ENCODE assay signal across 8 cellular contexts in genomic region chr4:39043697-39044363, GRCh38. TPM values are rescaled to one million over a fixed set of nuclear protein-coding genes. Genes with fewer than 3 reads are reported as not detected.
DNase-seq lines count a peak whose midpoint lies in the region; ATAC-seq and TF ChIP-seq lines count a peak whose summit lies in the region.

No MANE protein-coding gene starts in this region.

- intact Hi-C loops in lower leg skin (cut with DNase I; ENCODE audit: low total_unique reads), result no loop called here

- TF ChIP-seq EP300 in neural cell (conservative IDR thresholded peaks at IDR 0.05; ENCODE audit: poor library complexity, severe bottlenecking), result no peak

- no peak for TF ChIP-seq CTCF in endothelial cell (IDR thresholded peaks at IDR 0.05; ENCODE audit: unreplicated experiment)
- TF ChIP-seq CTCF in neural cell (IDR thresholded peaks at IDR 0.05; ENCODE audit: poor library complexity, severe bottlenecking), result no peak
- no peak for TF ChIP-seq CTCF in lower leg skin (IDR thresholded peaks at IDR 0.05)

- no peaks in the 10 kb centered on the region for H3F3A ChIP-seq in neural cell (ENCODE audit: insufficient read depth, low read length, poor library complexity, severe bottlenecking)

- no peak for TF ChIP-seq POLR2A in lower leg skin (IDR thresholded peaks at IDR 0.05)

- H3K27me3 Mint-ChIP-seq in T-cell (no peaks in the 10 kb centered on the region), endothelial cell (ENCODE audit: unreplicated experiment) (peaks cover 11% of the 10 kb centered on the region)

- POLR2A ChIA-PET in T-cell (lab: Charles Lee), result interaction anchor here (0.6 to 1.6 kb wide), 8 partner anchors 12 to 412 kb away, joined by 3 to 11 read pairs (median 4); partner anchors contain the start of gene TMEM156 (in 1 of the 2)

- H3K79me2 ChIP-seq in neural cell (replicated peaks; ENCODE audit: insufficient read depth, low read length), result no peaks in the 10 kb centered on the region

- H3K36me3 ChIP-seq in neural cell (ENCODE audit: insufficient read depth, low read length), result no peaks in the 10 kb centered on the region

- H3K27ac Mint-ChIP-seq in T-cell, result peak overlapping the region; percentile 58 to 92
- H3K27ac Mint-ChIP-seq in endothelial cell (ENCODE audit: unreplicated experiment), result peak overlapping the region; percentile 98

- H2AFZ ChIP-seq in neural cell (ENCODE audit: low read depth, low read length), result peak overlapping the region; percentile 67

- no peaks in the 10 kb centered on the region for H4K20me1 ChIP-seq in neural cell (ENCODE audit: insufficient read depth)

- 25% methylated on average over 9 of the region's 9 CpGs for WGBS in lower leg skin, 2 donors

- no peak for TF ChIP-seq RAD21 in neural cell (conservative IDR thresholded peaks at IDR 0.05)

- ATAC-seq in T-cell (replicated peaks in 1 of 4) (no peak), GM21526 (IDR thresholded peaks at IDR 0.05; ENCODE audit: low FRiP score, unreplicated experiment) (no peak)

- H3K27me3 ChIP-seq in neural cell (ENCODE audit: insufficient read depth, low read depth, low read length), result no peaks in the 10 kb centered on the region

- H3K4me2 ChIP-seq in neural cell (ENCODE audit: low read length), result peak overlapping the region; percentile 69

- H3K9me3 Mint-ChIP-seq in T-cell, result no peaks in the 10 kb centered on the region
- no peaks in the 10 kb centered on the region for H3K9me3 Mint-ChIP-seq in endothelial cell (ENCODE audit: unreplicated experiment)

- peak overlapping the region; percentile 58 for H3K9ac ChIP-seq in neural cell (ENCODE audit: low read length)

- H3K27ac ChIP-seq in neural cell (ENCODE audit: low read length), result no peak overlapping the region

- H3K9me3 ChIP-seq in neural cell (ENCODE audit: low read length), result no peaks in the 10 kb centered on the region

- H3K4me3 Mint-ChIP-seq in T-cell, result peak overlapping the region; percentile 85 to 90 (median 85)
- peak overlapping the region; percentile 92 for H3K4me3 Mint-ChIP-seq in endothelial cell (ENCODE audit: unreplicated experiment)

- no peaks in the 10 kb centered on the region for H3K36me3 Mint-ChIP-seq in T-cell
- H3K36me3 Mint-ChIP-seq in endothelial cell (ENCODE audit: low read depth, unreplicated experiment), result peaks cover 3% of the 10 kb centered on the region

- no peaks in the 10 kb centered on the region for H3K9me2 ChIP-seq in neural cell (ENCODE audit: insufficient read depth, low read length)

- peak; percentile 27 for DNase-seq in activated naive CD4-positive, alpha-beta T cell treated with Interleukin-2 at 50 U/mL for 16 hours
- no peak for DNase-seq in activated naive CD4-positive, alpha-beta T cell (lab: John Stamatoyannopoulos, UW)
- peak in 8 of 34 experiments; percentile 4 to 27 (median 18) for DNase-seq in T-cell
- peak; percentile 14 for DNase-seq in endothelial cell (ENCODE audit: low spot score)
- no peak for DNase-seq in NCI-H1105 (lab: John Stamatoyannopoulos, UW)
- DNase-seq in lower leg skin (ENCODE audit: low spot score in 2 of 2), result no peak

- CTCF ChIA-PET in T-cell (lab: Charles Lee), result interaction anchor here in 1 of 2 donors (0.6 to 3.0 kb wide), 8 partner anchors 10 to 1357 kb away, joined by 3 to 28 read pairs (median 6); partner anchors contain the start of gene TMEM156

- H3K4me1 Mint-ChIP-seq in T-cell (peaks cover 45 to 52% (median 47%) of the 10 kb centered on the region in 3 donors), endothelial cell (ENCODE audit: unreplicated experiment) (peaks cover 37% of the 10 kb centered on the region)

- H3K4me3 ChIP-seq in neural cell (ENCODE audit: low read length) (peak overlapping the region; percentile 72), lower leg skin (ENCODE audit: low read depth, poor library complexity, severe bottlenecking) (no peak overlapping the region)

TF ChIP-seq in neural cell, 6 proteins besides CTCF, POLR2A, EP300 and RAD21:
- TF ChIP-seq TAF1 (IDR thresholded peaks at IDR 0.05; ENCODE audit: low read depth) (no peak), REST (IDR thresholded peaks at IDR 0.05; ENCODE audit: borderline replicate concordance) (no peak), POLR2AphosphoS5 (IDR thresholded peaks at IDR 0.05) (no peak), MXI1 (conservative IDR thresholded peaks at IDR 0.05; ENCODE audit: poor library complexity, severe bottlenecking) (no peak), EZH2 (IDR thresholded peaks at IDR 0.05; ENCODE audit: borderline replicate concordance, insufficient read depth, low read length, poor library complexity, severe bottlenecking) (no peak), SMC3 (conservative IDR thresholded peaks at IDR 0.05; ENCODE audit: poor library complexity) (no peak)

RNA-seq across cellular contexts. Expression of gene TMEM156, which starts 11.6 kb away (rescaled TPM):
- total RNA-seq in T-cell (10 to 100 TPM in 3 of 5 donors, 1 to 10 TPM in 2; 7.5 to 23.1 (median 12.5) TPM), endothelial cell (ENCODE audit: unreplicated experiment) (not detected), lower leg skin (under 1 TPM in 3 of 4 donors, not detected in 1; 0.12 to 0.52 (median 0.23) TPM)
- not detected in 2 replicates for polyA plus RNA-seq in neural cell
- polyA minus RNA-seq in neural cell, result not detected in 2 replicates

RNA-seq across cellular contexts. Expression of gene KLHL5, which starts 18.2 kb away (rescaled TPM):
- total RNA-seq in T-cell (10 to 100 TPM; 17.1 to 26.3 (median 18.6) TPM), endothelial cell (ENCODE audit: unreplicated experiment) (46.0 TPM), lower leg skin (10 to 100 TPM in 2 of 4 donors, 1 to 10 TPM in 2; 4.8 to 14.5 (median 11.2) TPM)
- polyA plus RNA-seq in neural cell, result 33.8 TPM in 2 replicates
- 74.0 and 87.7 TPM in 2 replicates for polyA minus RNA-seq in neural cell

Comparison
In these comparisons a context has a peak if more than half of its experiments do, and no peak if none do; other contexts are left out.
1. DNase-seq: peak in activated naive CD4-positive, alpha-beta T cell treated with Interleukin-2 at 50 U/mL for 16 hours (single experiment) and endothelial cell (single experiment); none in activated naive CD4-positive, alpha-beta T cell (0 of 4), NCI-H1105 (single experiment) and lower leg skin (0 of 2).